In the genomic region with DNA sequence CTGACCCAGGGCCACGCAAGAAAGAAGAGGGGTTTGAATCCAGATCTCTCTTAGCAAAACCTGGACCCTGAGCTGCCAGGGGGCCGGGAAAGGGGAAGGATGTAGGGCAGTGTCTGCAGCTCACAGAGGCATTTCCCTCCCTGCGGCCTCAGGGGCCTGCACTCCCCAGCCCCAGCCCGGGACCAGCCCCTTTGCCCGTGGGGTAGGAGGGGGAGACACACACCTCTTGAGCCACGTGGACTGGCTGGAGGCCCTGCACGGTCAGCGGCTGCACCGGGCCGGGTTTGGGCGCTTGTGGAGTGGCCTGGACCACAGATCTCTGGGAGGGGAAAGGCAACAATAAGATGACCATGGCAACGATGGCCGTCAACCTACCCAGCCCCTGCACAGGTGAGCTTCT, we compare ENCODE assay signal across 10 cellular contexts. TPM values are rescaled to one million over a fixed set of nuclear protein-coding genes. Genes with fewer than 3 reads are reported as not detected.
DNase-seq lines count a peak whose midpoint lies in the region; ATAC-seq and TF ChIP-seq lines count a peak whose summit lies in the region.
"Had no signal": no experiment of that assay in that cellular context is flagged by ENCODE, and none has a peak within 500 bp of the region (broad histone marks: within the 10 kb centered on the region; RNA-seq: fewer than 3 reads in every experiment).

No MANE protein-coding gene starts in this region.

- intact Hi-C loops in gastrocnemius medialis (cut with DNase I; ENCODE audit: low total_unique reads) = no loop called here

- H3K36me3 Mint-ChIP-seq in activated CD8-positive, alpha-beta T cell treated with anti-CD3 and anti-CD28 coated beads, Interleukin-2, amount 10 ng/mL, durations not matched to agents 7 days and 5 days (ENCODE audit: low read depth) = peaks cover 26% of the 10 kb centered on the region

- POLR2A ChIA-PET in activated CD8-positive, alpha-beta T cell treated with anti-CD3 and anti-CD28 coated beads, Interleukin-2, amount 10 ng/mL, durations not matched to agents 7 days and 5 days (lab: Charles Lee) = interaction anchor here (0.6 to 1.3 kb wide), 4 partner anchors 9 to 52 kb away, joined by 3 to 6 read pairs (median 3); a partner anchor contains a TSS

- H3K36me3 ChIP-seq in iPS-20b (ENCODE audit: insufficient read depth, low read depth, low read length) (0 out of 2 replicates have a peak, but pooled peaks cover 3% of the 10 kb centered on the region), gastrocnemius medialis (no peaks in the 10 kb centered on the region)

- no peaks in the 10 kb centered on the region for H3K9me3 Mint-ChIP-seq in activated CD8-positive, alpha-beta T cell treated with anti-CD3 and anti-CD28 coated beads, Interleukin-2, amount 10 ng/mL, durations not matched to agents 7 days and 5 days (ENCODE audit: insufficient read depth)

- H3K4me1 ChIP-seq in iPS-20b (ENCODE audit: insufficient read depth, low read length) (peaks cover 8% of the 10 kb centered on the region; the same call in 1 of the 2 replicates), gastrocnemius medialis (peaks cover 19 to 29% of the 10 kb centered on the region in 2 donors)

- peaks cover 57% of the 10 kb centered on the region for H3K4me1 Mint-ChIP-seq in activated CD8-positive, alpha-beta T cell treated with anti-CD3 and anti-CD28 coated beads, Interleukin-2, amount 10 ng/mL, durations not matched to agents 7 days and 5 days (ENCODE audit: low read depth)

- in situ Hi-C loops in gastrocnemius medialis (cut with MboI; ENCODE audit: low sequenced_read_pairs in 4 of 4) = no loop called here

- peak overlapping the region; percentile 43 for H3K27ac Mint-ChIP-seq in activated CD8-positive, alpha-beta T cell treated with anti-CD3 and anti-CD28 coated beads, Interleukin-2, amount 10 ng/mL, durations not matched to agents 7 days and 5 days

- H3K27ac ChIP-seq in iPS-20b (ENCODE audit: low read length) (no peak overlapping the region), gastrocnemius medialis (peak overlapping the region in 3 of 4 donors; percentile 38 to 64 (median 41))

- H3K27me3 Mint-ChIP-seq in activated CD8-positive, alpha-beta T cell treated with anti-CD3 and anti-CD28 coated beads, Interleukin-2, amount 10 ng/mL, durations not matched to agents 7 days and 5 days (ENCODE audit: low read depth) = no peaks in the 10 kb centered on the region

- CTCF ChIA-PET in activated CD8-positive, alpha-beta T cell treated with anti-CD3 and anti-CD28 coated beads, Interleukin-2, amount 10 ng/mL, durations not matched to agents 7 days and 5 days (lab: Charles Lee) = interaction anchor here (0.8 to 1.1 kb wide), 2 partner anchors 69 to 117 kb away, joined by 3 read pairs; no protein-coding TSS in a partner anchor

- no peak for ATAC-seq in activated CD8-positive, alpha-beta T cell treated with anti-CD3 and anti-CD28 coated beads, Interleukin-2, amount 10 ng/mL, durations not matched to agents 7 days and 5 days
- ATAC-seq in gastrocnemius medialis (no peak), HG03457 (IDR thresholded peaks at IDR 0.05; ENCODE audit: unreplicated experiment) (no peak), HG03565 (IDR thresholded peaks at IDR 0.05; ENCODE audit: unreplicated experiment) (no peak), HG02678 (IDR thresholded peaks at IDR 0.05; ENCODE audit: unreplicated experiment) (no peak)

- TF ChIP-seq POLR2A in gastrocnemius medialis (IDR thresholded peaks at IDR 0.05) = no peak

- no peak for TF ChIP-seq CTCF in gastrocnemius medialis (IDR thresholded peaks at IDR 0.05 in 4 of 5, conservative IDR thresholded peaks at IDR 0.05 in 1 of 5)

- H3K4me3 Mint-ChIP-seq in activated CD8-positive, alpha-beta T cell treated with anti-CD3 and anti-CD28 coated beads, Interleukin-2, amount 10 ng/mL, durations not matched to agents 7 days and 5 days = peak overlapping the region; percentile 8

- no peaks in the 10 kb centered on the region for H3K9me3 ChIP-seq in iPS-20b (ENCODE audit: insufficient read depth, low read depth, low read length)
- no peaks in the 10 kb centered on the region for H3K9me3 ChIP-seq in gastrocnemius medialis

- H3K4me3 ChIP-seq in iPS-20b (ENCODE audit: low read length) (peak overlapping the region; percentile 62), gastrocnemius medialis (peak overlapping the region; percentile 41 to 43 (median 42))

- H3K9ac ChIP-seq in iPS-20b (ENCODE audit: low read depth, low read length) = peak overlapping the region; percentile 74; the same call in 1 of the 2 replicates

- H3K27me3 ChIP-seq in iPS-20b (ENCODE audit: insufficient read depth, low read length) (no peaks in the 10 kb centered on the region), gastrocnemius medialis (no peaks in the 10 kb centered on the region)

- DNase-seq in ELF-1 (ENCODE audit: low read depth, low spot score) (peak; percentile 51), gastrocnemius medialis (no peak), T-helper 2 cell (no peak)
- DNase-seq in activated CD8-positive, alpha-beta T cell treated with anti-CD3 and anti-CD28 coated beads, Interleukin-2, amount 10 ng/mL, durations not matched to agents 7 days and 5 days = no peak
- DNase-seq: DMS53, T-helper 9 cell had no signal

RNA-seq across cellular contexts. Expression of a gene that starts 26.9 kb away (rescaled TPM):
- 10 to 100 TPM; 15.9 to 17.7 TPM for total RNA-seq in activated CD8-positive, alpha-beta T cell treated with anti-CD3 and anti-CD28 coated beads, Interleukin-2, amount 10 ng/mL, durations not matched to agents 7 days and 5 days
- total RNA-seq in gastrocnemius medialis = 1 to 10 TPM; 2.7 to 7.2 (median 4.4) TPM

RNA-seq across cellular contexts. Expression of a gene that starts 26.9 kb away (rescaled TPM):
- total RNA-seq in activated CD8-positive, alpha-beta T cell treated with anti-CD3 and anti-CD28 coated beads, Interleukin-2, amount 10 ng/mL, durations not matched to agents 7 days and 5 days = 100 to 1,000 TPM in 1 of 2 experiments, 10 to 100 TPM in 1; 90.1 to 104 TPM
- total RNA-seq in gastrocnemius medialis = 10 to 100 TPM; 11.2 to 38.8 (median 18.0) TPM

RNA-seq across cellular contexts. Expression of a gene that starts 41.0 kb away (rescaled TPM):
- 1 to 10 TPM in 1 of 2 experiments, under 1 TPM in 1; 0.11 to 1.3 TPM for total RNA-seq in activated CD8-positive, alpha-beta T cell treated with anti-CD3 and anti-CD28 coated beads, Interleukin-2, amount 10 ng/mL, durations not matched to agents 7 days and 5 days
- under 1 TPM in 2 of 4 donors, not detected in 2; 0.55 to 0.61 TPM for total RNA-seq in gastrocnemius medialis

RNA-seq across cellular contexts. Expression of a gene that starts 48.7 kb away (rescaled TPM):
- not detected for total RNA-seq in activated CD8-positive, alpha-beta T cell treated with anti-CD3 and anti-CD28 coated beads, Interleukin-2, amount 10 ng/mL, durations not matched to agents 7 days and 5 days
- not detected for total RNA-seq in gastrocnemius medialis

RNA-seq across cellular contexts. Expression of a gene that starts 52.3 kb away (rescaled TPM):
- total RNA-seq in activated CD8-positive, alpha-beta T cell treated with anti-CD3 and anti-CD28 coated beads, Interleukin-2, amount 10 ng/mL, durations not matched to agents 7 days and 5 days = 10 to 100 TPM; 39.7 to 39.8 TPM
- 1 to 10 TPM; 1.4 to 3.7 (median 2.0) TPM for total RNA-seq in gastrocnemius medialis
